ENCODE assay signal across 18 cellular contexts in genomic region chr2:31365834-31366505, GRCh38.
"Had no signal": no experiment of that assay in that cellular context is flagged by ENCODE, and none has a peak within 500 bp of the region (broad histone marks: within the 10 kb centered on the region; RNA-seq: fewer than 3 reads in every experiment).

No MANE protein-coding gene starts in this region.

- H3K4me3 ChIP-seq: MG63 had no signal

- H3K9ac ChIP-seq: SK-N-SH had no signal

- H3K27me3 ChIP-seq: MG63 had no signal

- H3K27ac ChIP-seq: RWPE1 had no signal

- H3K36me3 ChIP-seq: MG63 had no signal

- H3K9me3 ChIP-seq: MG63, SK-N-SH had no signal

- DNase-seq: KBM-7, MG63, NCI-H1092, NCI-H1105 treated with DMSO at 0.1 percent for 48 hours, NCI-H1417 treated with DMSO at 0.1 percent for 48 hours, NCI-H146, NCI-H1694 treated with DMSO at 0.1 percent for 48 hours, NCI-H1930, NCI-H2081, NCI-H2107, NCI-H2227 treated with DMSO at 0.1 percent for 48 hours, NCI-H510A, NCI-H524 treated with DMSO at 0.1 percent for 48 hours, NCI-H69, NCI-H774, SHP77, SK-N-SH had no signal

- H3K4me2 ChIP-seq: SK-N-SH had no signal
